Comparison of ENCODE assay signal across 1 cellular context in the genomic region with DNA sequence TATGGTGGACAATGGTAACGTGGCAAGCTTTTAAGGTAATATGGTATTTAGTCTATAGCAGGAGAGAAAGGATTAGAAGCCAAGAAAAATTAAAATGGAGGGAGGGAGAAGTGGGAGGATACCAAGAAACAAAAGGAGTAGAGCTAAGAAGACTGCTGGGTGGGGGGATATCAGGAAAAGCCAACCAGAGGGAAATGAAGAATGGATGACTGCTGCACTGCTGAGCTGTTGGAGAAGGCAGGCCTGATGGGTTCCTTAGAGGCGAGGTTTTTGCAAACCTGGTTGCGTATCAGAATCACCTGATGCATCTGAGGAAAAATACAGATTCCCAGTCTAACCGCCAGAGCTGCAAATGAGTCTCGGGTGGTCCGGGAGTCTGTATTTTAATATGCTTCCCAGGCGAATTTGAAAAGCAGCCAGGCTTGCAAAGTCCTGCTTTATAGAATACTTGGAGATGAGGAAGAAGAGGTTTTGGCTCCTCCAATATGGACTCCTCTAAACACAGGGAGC.
TF ChIP-seq lines count a peak whose summit lies in the region.

No MANE protein-coding gene starts in this region.

TF ChIP-seq in H1, 55 proteins besides CTCF, POLR2A, EP300 and RAD21:
- no peak for TF ChIP-seq SIX5 (IDR thresholded peaks at IDR 0.05; ENCODE audit: low read depth, low read length)
- TF ChIP-seq JUND (IDR thresholded peaks at IDR 0.05; ENCODE audit: low read length): no peak
- TF ChIP-seq, protein P1, sequence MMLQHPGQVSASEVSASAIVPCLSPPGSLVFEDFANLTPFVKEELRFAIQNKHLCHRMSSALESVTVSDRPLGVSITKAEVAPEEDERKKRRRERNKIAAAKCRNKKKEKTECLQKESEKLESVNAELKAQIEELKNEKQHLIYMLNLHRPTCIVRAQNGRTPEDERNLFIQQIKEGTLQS (IDR thresholded peaks at IDR 0.05; ENCODE audit: insufficient read depth, low read depth, low read length): peak; percentile 62; the same call in 1 of the 2 replicates
- no peak for TF ChIP-seq CEBPB (IDR thresholded peaks at IDR 0.05; ENCODE audit: low read depth, low read length)
- TF ChIP-seq HDAC2 (IDR thresholded peaks at IDR 0.05; ENCODE audit: borderline replicate concordance in 1 of 2, low read depth in 2 of 2, low read length in 2 of 2): no peak
- TF ChIP-seq, protein P2, sequence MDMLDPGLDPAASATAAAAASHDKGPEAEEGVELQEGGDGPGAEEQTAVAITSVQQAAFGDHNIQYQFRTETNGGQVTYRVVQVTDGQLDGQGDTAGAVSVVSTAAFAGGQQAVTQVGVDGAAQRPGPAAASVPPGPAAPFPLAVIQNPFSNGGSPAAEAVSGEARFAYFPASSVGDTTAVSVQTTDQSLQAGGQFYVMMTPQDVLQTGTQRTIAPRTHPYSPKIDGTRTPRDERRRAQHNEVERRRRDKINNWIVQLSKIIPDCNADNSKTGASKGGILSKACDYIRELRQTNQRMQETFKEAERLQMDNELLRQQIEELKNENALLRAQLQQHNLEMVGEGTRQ (IDR thresholded peaks at IDR 0.05; ENCODE audit: low read length): 0 out of 2 replicates have a peak, but pooled peaks have one; percentile 32
- TF ChIP-seq PHF8 (conservative IDR thresholded peaks at IDR 0.05; ENCODE audit: low read depth, low read length): no peak
- no peak for TF ChIP-seq CHD7 (IDR thresholded peaks at IDR 0.05; ENCODE audit: insufficient replicate concordance, low read length)
- no peak for TF ChIP-seq BCL11A (IDR thresholded peaks at IDR 0.05; ENCODE audit: low read depth in 2 of 2, low read length in 2 of 2)
- TF ChIP-seq SAP30 (IDR thresholded peaks at IDR 0.05; ENCODE audit: insufficient read depth, insufficient replicate concordance, low read length): no peak
- no peak for TF ChIP-seq ASH2L (IDR thresholded peaks at IDR 0.05; ENCODE audit: low read length)
- 0 out of 4 replicates have a peak, but pooled peaks have one; percentile 21 to 49 for TF ChIP-seq SIN3A (conservative IDR thresholded peaks at IDR 0.05 in 1 of 2, IDR thresholded peaks at IDR 0.05 in 1 of 2; ENCODE audit: low read depth in 1 of 2, low read length in 2 of 2)
- TF ChIP-seq KDM1A (IDR thresholded peaks at IDR 0.05; ENCODE audit: borderline replicate concordance, low read length): no peak
- TF ChIP-seq GABPA (IDR thresholded peaks at IDR 0.05; ENCODE audit: borderline replicate concordance, insufficient read depth, low read length): no peak
- no peak for TF ChIP-seq EZH2 (IDR thresholded peaks at IDR 0.05; ENCODE audit: low read depth, low read length, severe bottlenecking)
- no peak for TF ChIP-seq RFX5 (IDR thresholded peaks at IDR 0.05; ENCODE audit: borderline replicate concordance, low read depth, low read length)
- TF ChIP-seq RXRA (IDR thresholded peaks at IDR 0.05; ENCODE audit: insufficient read depth, low read depth, low read length): no peak
- no peak for TF ChIP-seq NRF1 (IDR thresholded peaks at IDR 0.05; ENCODE audit: low read depth, low read length)
- TF ChIP-seq CHD2 (IDR thresholded peaks at IDR 0.05; ENCODE audit: low read length): no peak
- TF ChIP-seq CBX8 (IDR thresholded peaks at IDR 0.05; ENCODE audit: borderline replicate concordance, low read depth, low read length): no peak
- TF ChIP-seq RNF2 (IDR thresholded peaks at IDR 0.05; ENCODE audit: borderline replicate concordance, low read depth, low read length, missing control alignments, poor library complexity, severe bottlenecking): no peak
